13 cellular contexts compared by ENCODE assay signal in the genomic region with DNA sequence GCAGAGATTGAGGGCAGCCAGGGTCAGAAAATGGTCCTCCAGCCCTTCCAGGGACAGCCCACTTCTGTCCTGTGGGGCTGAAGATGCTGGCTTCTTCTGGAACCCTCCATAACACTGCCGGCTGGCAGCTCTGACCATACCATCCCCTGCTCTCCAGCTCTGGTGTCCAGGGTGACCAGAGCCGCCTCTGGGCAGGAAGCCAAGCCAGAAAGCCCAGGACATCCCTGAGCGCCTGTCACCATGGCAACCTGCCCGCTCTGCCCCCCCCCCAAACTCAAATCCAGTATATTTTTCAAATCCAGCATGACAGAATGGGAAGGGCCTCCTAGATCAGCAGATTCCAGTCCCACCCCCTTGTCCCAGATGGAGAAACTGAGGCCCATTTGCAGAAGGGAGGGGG. TPM values are rescaled to one million over a fixed set of nuclear protein-coding genes. Genes with fewer than 3 reads are reported as not detected.
DNase-seq lines count a peak whose midpoint lies in the region; ATAC-seq and TF ChIP-seq lines count a peak whose summit lies in the region.
"Had no signal": no experiment of that assay in that cellular context is flagged by ENCODE, and none has a peak within 500 bp of the region (broad histone marks: within the 10 kb centered on the region; RNA-seq: fewer than 3 reads in every experiment).

No MANE protein-coding gene starts in this region.

- H3K36me3 ChIP-seq in urinary bladder (ENCODE audit: insufficient read depth), result no peaks in the 10 kb centered on the region
- no peaks in the 10 kb centered on the region for H3K36me3 ChIP-seq in brain microvascular endothelial cell (replicated peaks)
- H3K36me3 ChIP-seq: SJSA1 had no signal

- peaks cover 28% of the 10 kb centered on the region for H3K4me1 Mint-ChIP-seq in activated T-cell treated with anti-CD3 and anti-CD28 coated beads, Interleukin-2, amount 50 U/mL, for 4 hours (ENCODE audit: low read depth)

- no peaks in the 10 kb centered on the region for H3K4me1 ChIP-seq in urinary bladder (ENCODE audit: insufficient read depth)

- TF ChIP-seq CTCF in brain microvascular endothelial cell (IDR thresholded peaks at IDR 0.05; ENCODE audit: low read depth, low read length, missing control alignments), result no peak

- peak overlapping the region; percentile 46 for H3K4me3 Mint-ChIP-seq in activated T-cell treated with anti-CD3 and anti-CD28 coated beads, Interleukin-2, amount 50 U/mL, for 4 hours
- H3K4me3 Mint-ChIP-seq: activated CD4-positive, alpha-beta memory T cell treated with anti-CD3 and anti-CD28 coated beads, Interleukin-2, amount 10 ng/mL, durations not matched to agents 7 days and 5 days had no signal

- H3K9me3 Mint-ChIP-seq in activated T-cell treated with anti-CD3 and anti-CD28 coated beads, Interleukin-2, amount 50 U/mL, for 4 hours, result no peaks in the 10 kb centered on the region
- H3K9me3 Mint-ChIP-seq: activated CD4-positive, alpha-beta memory T cell treated with anti-CD3 and anti-CD28 coated beads, Interleukin-2, amount 10 ng/mL, durations not matched to agents 7 days and 5 days had no signal

- H3K36me3 Mint-ChIP-seq in activated T-cell treated with anti-CD3 and anti-CD28 coated beads, Interleukin-2, amount 50 U/mL, for 4 hours (ENCODE audit: insufficient read depth), result no peaks in the 10 kb centered on the region

- ATAC-seq in activated T-cell treated with anti-CD3 and anti-CD28 coated beads, Interleukin-2, amount 50 U/mL, for 4 hours, result no peak
- no peak for ATAC-seq in HG03439 (IDR thresholded peaks at IDR 0.05; ENCODE audit: unreplicated experiment)
- no peak for ATAC-seq in HG02588 (IDR thresholded peaks at IDR 0.05; ENCODE audit: unreplicated experiment)

- H3K27ac ChIP-seq in urinary bladder (ENCODE audit: low read depth) (no peak overlapping the region), brain microvascular endothelial cell (no peak overlapping the region)
- H3K27ac ChIP-seq: SJSA1 had no signal

- WGBS in urinary bladder, result 22% methylated on average over 4 of the region's 4 CpGs

- H3K4me3 ChIP-seq in urinary bladder (ENCODE audit: low read depth, low read length) (peak overlapping the region; percentile 37), brain microvascular endothelial cell (ENCODE audit: low read depth, low read length) (no peak overlapping the region)
- H3K4me3 ChIP-seq: SJSA1 had no signal

- in situ Hi-C loops in brain microvascular endothelial cell (cut with HindIII; ENCODE audit: low pct_ligation_motif_present, low sequenced_read_pairs), result no loop called here

- H3K27me3 ChIP-seq in brain microvascular endothelial cell (replicated peaks), result peaks cover 10% of the 10 kb centered on the region

- peaks cover 8% of the 10 kb centered on the region for H3K27me3 Mint-ChIP-seq in activated T-cell treated with anti-CD3 and anti-CD28 coated beads, Interleukin-2, amount 50 U/mL, for 4 hours (ENCODE audit: low read depth)

- DNase-seq in activated T-cell treated with anti-CD3 and anti-CD28 coated beads, Interleukin-2, amount 50 U/mL, for 4 hours, result no peak
- no peak for DNase-seq in activated T-cell treated with anti-CD3 and anti-CD28 coated beads, Interleukin-2, amount 50 U/mL, for 48 hours
- DNase-seq in amygdala (lab: John Stamatoyannopoulos, UW) (peak in 37 of 56 donors; percentile 10 to 93 (median 43)), left kidney (ENCODE audit: low read depth, low spot score) (peak; percentile 86), brain microvascular endothelial cell (no peak)
- DNase-seq: activated CD4-positive, alpha-beta memory T cell treated with anti-CD3 and anti-CD28 coated beads, Interleukin-2, amount 10 ng/mL, durations not matched to agents 7 days and 5 days; foreskin melanocyte; NCI-H1436; stimulated activated CD4-positive, alpha-beta T cell treated with anti-CD3 and anti-CD28 coated beads, Interleukin-4, amount 100 ng/mL, for 1 hour had no signal

RNA-seq across cellular contexts. Expression of gene TMIE, which starts 0.4 kb away (rescaled TPM):
- total RNA-seq in activated T-cell treated with anti-CD3 and anti-CD28 coated beads, Interleukin-2, amount 50 U/mL, for 4 hours, result under 1 TPM; 0.16 to 0.71 (median 0.40) TPM
- 0.26 TPM for total RNA-seq in urinary bladder
- polyA plus RNA-seq in urinary bladder, result 1.0 TPM
- total RNA-seq: SJSA1 had no signal

RNA-seq across cellular contexts. Expression of gene ALS2CL, which starts 7.3 kb away (rescaled TPM):
- 1 to 10 TPM; 1.3 to 1.5 (median 1.4) TPM for total RNA-seq in activated T-cell treated with anti-CD3 and anti-CD28 coated beads, Interleukin-2, amount 50 U/mL, for 4 hours
- total RNA-seq in urinary bladder, result 10.4 TPM
- 10.6 TPM for polyA plus RNA-seq in urinary bladder

RNA-seq across cellular contexts. Expression of gene PRSS50, which starts 16.9 kb away (rescaled TPM):
- not detected for total RNA-seq in activated T-cell treated with anti-CD3 and anti-CD28 coated beads, Interleukin-2, amount 50 U/mL, for 4 hours
- total RNA-seq in urinary bladder, result 0.26 TPM
- 0.10 TPM for polyA plus RNA-seq in urinary bladder
- total RNA-seq: activated CD4-positive, alpha-beta memory T cell treated with anti-CD3 and anti-CD28 coated beads, Interleukin-2, amount 10 ng/mL, durations not matched to agents 7 days and 5 days; SJSA1 had no signal

Comparison
In these comparisons a context has a peak if more than half of its experiments do, and no peak if none do; other contexts are left out.
1. DNase-seq: peak in amygdala (37 of 56) and left kidney (single experiment); none in activated T-cell treated with anti-CD3 and anti-CD28 coated beads, Interleukin-2, amount 50 U/mL, for 4 hours (single experiment), activated T-cell treated with anti-CD3 and anti-CD28 coated beads, Interleukin-2, amount 50 U/mL, for 48 hours (0 of 2) and brain microvascular endothelial cell (single experiment).